8 cellular contexts compared by ENCODE assay signal in the genomic region with DNA sequence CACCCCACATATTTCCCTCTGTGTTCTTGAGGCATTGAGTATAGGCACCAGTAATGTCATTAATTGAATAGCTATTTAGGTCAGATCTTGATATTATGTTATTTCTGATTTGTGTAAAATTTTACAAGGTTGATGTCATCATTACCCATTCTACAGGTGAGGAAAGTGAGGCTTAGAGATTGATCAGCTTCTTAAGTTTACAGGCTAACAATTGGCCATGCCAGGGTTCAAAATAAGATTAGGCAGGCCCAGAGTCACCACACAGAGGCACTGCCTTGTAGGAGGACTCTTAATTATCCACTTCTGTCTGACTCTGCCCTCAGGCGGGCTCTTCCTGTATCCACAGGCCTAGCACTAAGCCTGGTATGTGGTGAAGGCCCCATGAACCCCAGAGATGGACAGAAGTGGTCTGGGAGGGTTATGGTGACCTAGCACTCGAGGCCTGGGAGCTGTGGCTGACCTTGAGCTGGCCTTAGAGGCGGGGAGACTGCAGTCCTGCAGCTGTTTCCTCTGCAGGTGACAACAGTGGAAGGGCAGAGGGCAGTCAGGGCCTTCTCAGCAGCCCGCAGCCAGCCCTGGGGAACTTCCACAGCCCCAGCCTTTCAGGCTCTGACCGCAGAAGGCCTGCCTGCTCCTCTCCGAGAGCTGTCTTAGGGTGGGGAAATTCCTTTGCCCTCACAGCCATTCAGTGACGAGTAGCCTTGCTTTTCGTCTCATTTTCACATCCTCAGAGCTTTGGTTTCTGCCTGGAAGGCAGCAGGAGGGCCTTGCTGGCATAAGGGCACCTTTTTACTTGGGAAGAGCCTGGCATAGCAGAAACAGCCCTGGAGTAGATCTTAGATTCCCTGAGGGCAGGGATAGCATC. TPM values are rescaled to one million over a fixed set of nuclear protein-coding genes. Genes with fewer than 3 reads are reported as not detected.
DNase-seq lines count a peak whose midpoint lies in the region; ATAC-seq and TF ChIP-seq lines count a peak whose summit lies in the region.

No MANE protein-coding gene starts in this region.

- peak; percentile 14 for TF ChIP-seq CTCF in GM12873 (IDR thresholded peaks at IDR 0.05; ENCODE audit: insufficient read depth, low read depth, low read length, missing control alignments)
- no peak for TF ChIP-seq CTCF in tibial nerve (IDR thresholded peaks at IDR 0.05)

- H3K27me3 ChIP-seq in NT2/D1 (ENCODE audit: insufficient read depth, insufficient read length) (no peaks in the 10 kb centered on the region), tibial nerve (no peaks in the 10 kb centered on the region)

- H3K9ac ChIP-seq in NT2/D1 (ENCODE audit: insufficient read length, low read depth): peak overlapping the region; percentile 22

- WGBS in tibial nerve, 2 donors: 54 to 60% methylated on average over 7 to 8 of the region's 8 CpGs

- TF ChIP-seq POLR2A in tibial nerve (IDR thresholded peaks at IDR 0.05): no peak

- ATAC-seq in GM21529 (IDR thresholded peaks at IDR 0.05; ENCODE audit: unreplicated experiment): peak; percentile 96

- no peaks in the 10 kb centered on the region for H3K9me3 ChIP-seq in NT2/D1 (ENCODE audit: insufficient read depth, low read length)
- no peaks in the 10 kb centered on the region for H3K9me3 ChIP-seq in tibial nerve

- H3K27ac ChIP-seq in tibial nerve: peak overlapping the region in 3 of 4 donors; percentile 18 to 53 (median 47)

- DNase-seq in NT2/D1 (ENCODE audit: low read depth, low spot score): no peak
- DNase-seq in central memory CD4-positive, alpha-beta T cell: peak; percentile 74
- DNase-seq in tibial nerve (ENCODE audit: low spot score in 2 of 2): no peak
- DNase-seq in NCI-H2107 (lab: John Stamatoyannopoulos, UW): no peak
- no peak for DNase-seq in SIG-M5 (lab: John Stamatoyannopoulos, UW)
- DNase-seq in NCI-H510A treated with DMSO at 0.1 percent for 48 hours (lab: John Stamatoyannopoulos, UW): no peak

- H3K4me3 ChIP-seq in NT2/D1 (ENCODE audit: insufficient read length, low read depth): no peak overlapping the region
- no peak overlapping the region for H3K4me3 ChIP-seq in tibial nerve

- peaks cover 8% of the 10 kb centered on the region for H3K4me1 ChIP-seq in NT2/D1 (ENCODE audit: insufficient read depth, insufficient read length)
- H3K4me1 ChIP-seq in tibial nerve: peaks cover 0 to 11% (median 0%) of the 10 kb centered on the region in 4 donors

- peaks cover 71% of the 10 kb centered on the region for H3K36me3 ChIP-seq in NT2/D1 (ENCODE audit: insufficient read depth, insufficient read length, low read length)
- H3K36me3 ChIP-seq in tibial nerve: peaks cover 0 to 96% (median 18%) of the 10 kb centered on the region in 3 donors

- no peak for TF ChIP-seq EP300 in tibial nerve (IDR thresholded peaks at IDR 0.05)

RNA-seq across cellular contexts. Expression of gene ZDHHC18, which starts 12.2 kb away (rescaled TPM):
- 10 to 100 TPM in 2 of 4 donors, 1 to 10 TPM in 2; 9.2 to 13.5 (median 10.0) TPM for total RNA-seq in tibial nerve

RNA-seq across cellular contexts. Expression of gene SFN, which starts 24.2 kb away (rescaled TPM):
- not detected for total RNA-seq in tibial nerve

RNA-seq across cellular contexts. Expression of gene PIGV, which starts 51.0 kb away (rescaled TPM):
- 10 to 100 TPM in 3 of 4 donors, 1 to 10 TPM in 1; 9.3 to 22.2 (median 17.6) TPM for total RNA-seq in tibial nerve

RNA-seq across cellular contexts. Expression of gene GPN2, which starts 51.4 kb away (rescaled TPM):
- total RNA-seq in tibial nerve: 10 to 100 TPM in 3 of 4 donors, 1 to 10 TPM in 1; 7.9 to 14.7 (median 13.8) TPM
